In the genomic region with DNA sequence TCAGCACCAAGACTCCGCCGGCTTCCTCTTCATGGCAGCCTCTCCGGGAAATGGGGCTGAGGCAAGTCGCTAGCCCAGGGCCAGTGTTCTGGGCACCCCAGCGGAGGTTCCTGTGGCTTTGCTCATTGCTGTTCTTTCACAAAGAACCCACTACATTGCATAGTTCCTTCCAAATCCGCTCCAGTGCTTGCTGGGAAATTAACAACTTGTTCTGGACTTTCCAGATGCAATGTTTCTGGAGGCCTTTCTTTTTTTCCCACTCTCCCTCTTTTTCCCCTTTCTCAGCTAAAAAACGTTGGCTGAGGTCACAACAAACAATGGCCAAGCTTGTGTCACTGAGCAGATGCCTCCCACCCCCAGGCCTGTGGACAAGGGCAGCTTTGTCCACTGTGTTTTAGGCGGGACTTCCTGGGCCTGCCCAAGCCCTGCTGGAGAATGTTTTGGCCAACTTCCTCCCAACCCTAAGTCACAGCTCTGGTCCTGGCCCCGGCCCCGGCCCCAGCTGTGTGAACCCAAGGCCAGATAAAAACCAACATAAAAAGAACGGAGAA, we compare ENCODE assay signal across 13 cellular contexts.
DNase-seq lines count a peak whose midpoint lies in the region; ATAC-seq and TF ChIP-seq lines count a peak whose summit lies in the region.
"Had no signal": no experiment of that assay in that cellular context is flagged by ENCODE, and none has a peak within 500 bp of the region (broad histone marks: within the 10 kb centered on the region; RNA-seq: fewer than 3 reads in every experiment).

No MANE protein-coding gene starts in this region.

- no peaks in the 10 kb centered on the region for H4K20me1 ChIP-seq in neural progenitor cell (ENCODE audit: low read depth)

- peak overlapping the region in 4 of 5 donors; percentile 17 to 82 (median 20) for H3K27ac ChIP-seq in adrenal gland
- no peak overlapping the region for H3K27ac ChIP-seq in neural progenitor cell
- H3K27ac ChIP-seq in transverse colon = peak overlapping the region; percentile 47 to 77 (median 73)
- H3K27ac ChIP-seq: foreskin keratinocyte, SK-N-MC had no signal

- peak overlapping the region; percentile 34 for H2AFZ ChIP-seq in neural progenitor cell (replicated peaks)

- H3F3A ChIP-seq in neural progenitor cell (ENCODE audit: low read depth) = peaks cover 13% of the 10 kb centered on the region

- H3K4me3 ChIP-seq in adrenal gland = no peak overlapping the region
- no peak overlapping the region for H3K4me3 ChIP-seq in neural progenitor cell
- peak overlapping the region in 1 of 4 donors; percentile 9 for H3K4me3 ChIP-seq in transverse colon
- H3K4me3 ChIP-seq: SK-N-MC had no signal

- H3K9me3 ChIP-seq in adrenal gland (replicated peaks in 1 of 3) = no peaks in the 10 kb centered on the region
- H3K9me3 ChIP-seq in neural progenitor cell (ENCODE audit: low read depth) = no peaks in the 10 kb centered on the region
- H3K9me3 ChIP-seq in transverse colon = no peaks in the 10 kb centered on the region

- TF ChIP-seq POLR2A in adrenal gland (IDR thresholded peaks at IDR 0.05) = no peak
- peak; percentile 14 for TF ChIP-seq POLR2A in transverse colon (IDR thresholded peaks at IDR 0.05)

- ATAC-seq in left cardiac atrium = peak; percentile 89 to 90
- ATAC-seq: foreskin keratinocyte had no signal

- no peaks in the 10 kb centered on the region for H3K9me3 Mint-ChIP-seq in neural progenitor cell
- H3K9me3 Mint-ChIP-seq: IgD-negative memory B cell had no signal

- no peak overlapping the region for H3K4me2 ChIP-seq in neural progenitor cell

- no peak overlapping the region for H3K4me3 Mint-ChIP-seq in neural progenitor cell
- H3K4me3 Mint-ChIP-seq: IgD-negative memory B cell had no signal

- TF ChIP-seq EP300 in transverse colon (IDR thresholded peaks at IDR 0.05; ENCODE audit: low read depth) = no peak

- H3K36me3 Mint-ChIP-seq in neural progenitor cell = no peaks in the 10 kb centered on the region
- H3K36me3 Mint-ChIP-seq: IgD-negative memory B cell had no signal

- H3K79me2 ChIP-seq in neural progenitor cell (ENCODE audit: low read depth) = no peaks in the 10 kb centered on the region

- peaks cover 22% of the 10 kb centered on the region for H3K4me1 Mint-ChIP-seq in neural progenitor cell

- H3K9ac ChIP-seq in neural progenitor cell = no peak overlapping the region

- peak overlapping the region; percentile 60 for H3K27ac Mint-ChIP-seq in neural progenitor cell
- H3K27ac Mint-ChIP-seq: IgD-negative memory B cell had no signal

- 43 to 57% (median 51%) methylated on average over 9 to 11 of the region's 11 CpGs for WGBS in adrenal gland, 4 donors
- WGBS in transverse colon (ENCODE audit: low coverage in 1 of 2), 2 donors = 68% methylated on average over 11 of the region's 11 CpGs; no CpG with 5 or more reads in 1 of the 2 donors

- in situ Hi-C loops in transverse colon (cut with MboI; ENCODE audit: low pct_ligation_motif_present in 1 of 4, low pct_unique_long_range_greater_than_20kb in 1 of 4, low sequenced_read_pairs in 3 of 4) = no loop called here

- peaks cover 0 to 21% of the 10 kb centered on the region in 2 donors for H3K4me1 ChIP-seq in adrenal gland (replicated peaks in 1 of 2)
- peaks cover 21% of the 10 kb centered on the region for H3K4me1 ChIP-seq in neural progenitor cell
- peaks cover 0 to 20% (median 0%) of the 10 kb centered on the region in 4 donors for H3K4me1 ChIP-seq in transverse colon
- H3K4me1 ChIP-seq: foreskin keratinocyte had no signal

- H3K36me3 ChIP-seq in adrenal gland (replicated peaks in 1 of 2) (no peaks in the 10 kb centered on the region), neural progenitor cell (no peaks in the 10 kb centered on the region), transverse colon (no peaks in the 10 kb centered on the region)

- H3K27me3 ChIP-seq in adrenal gland = no peaks in the 10 kb centered on the region
- no peaks in the 10 kb centered on the region for H3K27me3 ChIP-seq in neural progenitor cell
- H3K27me3 ChIP-seq in transverse colon = no peaks in the 10 kb centered on the region
- H3K27me3 ChIP-seq: foreskin keratinocyte had no signal

- no peaks in the 10 kb centered on the region for H3K27me3 Mint-ChIP-seq in neural progenitor cell (ENCODE audit: insufficient read depth, low read depth)

- peak in 5 of 7 donors; percentile 34 to 62 (median 45) for DNase-seq in adrenal gland
- DNase-seq in left cardiac atrium = peak; percentile 83
- DNase-seq in neural progenitor cell (ENCODE audit: low spot score) = no peak
- no peak for DNase-seq in transverse colon
- DNase-seq in NCI-H510A (lab: John Stamatoyannopoulos, UW) = no peak
- DNase-seq in iPS-NIHi7 (ENCODE audit: extremely low spot score) = no peak
- DNase-seq in SIG-M5 treated with dmso at 0.1 percent for 504 hours (lab: John Stamatoyannopoulos, UW; ENCODE audit: unreplicated experiment) = no peak
- no peak for DNase-seq in DMS79 (lab: John Stamatoyannopoulos, UW)
- DNase-seq: amniotic stem cell, foreskin keratinocyte, NCI-H446 treated with DMSO at 0.1 percent for 48 hours had no signal

- TF ChIP-seq CTCF in adrenal gland (IDR thresholded peaks at IDR 0.05) (no peak), neural progenitor cell (IDR thresholded peaks at IDR 0.05) (no peak), transverse colon (IDR thresholded peaks at IDR 0.05) (no peak)

- intact Hi-C loops in adrenal gland (cut with DNase I) = no loop called here
- intact Hi-C loops in left cardiac atrium (cut with DNase I) = no loop called here
- intact Hi-C loops in transverse colon (cut with DNase I; ENCODE audit: low total_unique reads) = no loop called here

Comparison
In these comparisons a context has a peak if more than half of its experiments do, and no peak if none do; other contexts are left out.
1. DNase-seq: peak in adrenal gland (5 of 7) and left cardiac atrium (single experiment); none in neural progenitor cell (single experiment), transverse colon (single experiment), NCI-H510A (single experiment), iPS-NIHi7 (single experiment), SIG-M5 treated with dmso at 0.1 percent for 504 hours (single experiment) and DMS79 (single experiment).